In the genomic region with DNA sequence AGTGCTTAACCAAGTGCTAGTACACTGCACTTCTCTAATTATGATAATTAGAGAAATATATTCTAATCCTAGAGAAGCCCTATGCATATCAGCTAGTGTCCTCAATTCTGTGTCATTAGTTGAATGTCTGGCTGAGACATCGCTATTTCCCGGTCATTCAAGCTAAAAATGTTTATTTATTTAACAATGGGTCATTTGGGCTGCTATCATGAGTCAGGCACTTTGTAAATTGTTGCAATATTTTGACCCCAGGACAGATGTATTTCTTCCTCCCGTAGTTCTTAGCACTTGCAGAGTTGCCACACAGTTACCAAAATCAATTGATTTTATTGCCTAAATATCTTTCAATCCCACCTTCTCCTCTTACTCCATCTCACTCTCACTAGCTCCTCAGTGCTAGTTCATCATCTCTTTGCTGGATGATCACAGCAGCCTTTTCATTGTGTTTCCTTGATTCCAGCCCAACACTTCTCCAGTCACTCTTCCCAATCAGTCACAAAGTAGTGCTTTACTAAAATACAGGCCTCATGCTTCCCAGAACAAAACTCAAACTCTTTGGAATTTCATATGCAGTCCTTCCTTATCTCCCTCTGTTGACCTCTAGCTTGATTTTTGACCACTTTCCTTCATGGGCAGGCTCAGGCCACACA, we compare ENCODE assay signal across 16 cellular contexts.
DNase-seq lines count a peak whose midpoint lies in the region; ATAC-seq, FAIRE-seq and TF ChIP-seq lines count a peak whose summit lies in the region.
"Had no signal": no experiment of that assay in that cellular context is flagged by ENCODE, and none has a peak within 500 bp of the region (broad histone marks: within the 10 kb centered on the region; RNA-seq: fewer than 3 reads in every experiment).

No MANE protein-coding gene starts in this region.

- FAIRE-seq in astrocyte (lab: Jason Lieb, UNC) = peak; percentile 43
- FAIRE-seq: A204.1 had no signal

- no peak overlapping the region for H3K27ac Mint-ChIP-seq in astrocyte (ENCODE audit: unreplicated experiment)
- H3K27ac Mint-ChIP-seq: stimulated activated naive CD8-positive, alpha-beta T cell treated with anti-CD3 and anti-CD28 coated beads, Interleukin-15, amount 100 ng/mL, for 72 hours had no signal

- H3K9me2 ChIP-seq in SK-N-SH = no peaks in the 10 kb centered on the region

- no peaks in the 10 kb centered on the region for H3K27me3 Mint-ChIP-seq in astrocyte (ENCODE audit: low read depth, unreplicated experiment)
- H3K27me3 Mint-ChIP-seq: stimulated activated naive CD8-positive, alpha-beta T cell treated with anti-CD3 and anti-CD28 coated beads, Interleukin-15, amount 100 ng/mL, for 72 hours had no signal

- no peak for TF ChIP-seq EP300 in SK-N-SH (IDR thresholded peaks at IDR 0.05; ENCODE audit: borderline replicate concordance in 1 of 2, low read depth in 1 of 2, low read length in 1 of 2)

- H3K4me1 Mint-ChIP-seq in astrocyte (ENCODE audit: low read depth, unreplicated experiment) = peaks cover 14% of the 10 kb centered on the region
- H3K4me1 Mint-ChIP-seq: stimulated activated naive CD8-positive, alpha-beta T cell treated with anti-CD3 and anti-CD28 coated beads, Interleukin-15, amount 100 ng/mL, for 72 hours had no signal

- H2AFZ ChIP-seq in SK-N-SH (ENCODE audit: low read depth) (peak overlapping the region; percentile 43), astrocyte (ENCODE audit: low read depth, low read length) (peak overlapping the region; percentile 12)

- H3K27me3 ChIP-seq in SK-N-SH (ENCODE audit: insufficient read depth) (no peaks in the 10 kb centered on the region), astrocyte (ENCODE audit: insufficient read depth, low read length) (no peaks in the 10 kb centered on the region)
- H3K27me3 ChIP-seq: spleen had no signal

- no peaks in the 10 kb centered on the region for H3K9me3 ChIP-seq in SK-N-SH
- H3K9me3 ChIP-seq in astrocyte (ENCODE audit: insufficient read depth, low read depth, low read length) = no peaks in the 10 kb centered on the region
- H3K9me3 ChIP-seq: Caco-2 had no signal

- CTCF ChIA-PET in SK-N-SH (lab: Yijun Ruan, JAX) = interaction anchor here (1.3 kb wide), 1 partner anchor 9 kb away, joined by 3 read pairs; no protein-coding TSS in a partner anchor

- no peaks in the 10 kb centered on the region for H3K36me3 Mint-ChIP-seq in astrocyte (ENCODE audit: low read depth, unreplicated experiment)

- DNase-seq in SK-N-SH = no peak
- peak; percentile 81 for DNase-seq in astrocyte (ENCODE audit: low read depth)
- peak; percentile 80 to 89 for DNase-seq in foreskin fibroblast
- no peak for DNase-seq in RPMI8226
- no peak for DNase-seq in C1 segment of cervical spinal cord (lab: John Stamatoyannopoulos, UW)
- DNase-seq in 8988T = no peak
- DNase-seq: activated CD4-positive, alpha-beta T cell treated with anti-CD3 and anti-CD28 coated beads for 4 hours; Caco-2; dermis blood vessel endothelial cell; foreskin melanocyte; occipital lobe; spleen; stimulated activated naive CD8-positive, alpha-beta T cell treated with anti-CD3 and anti-CD28 coated beads, Interleukin-15, amount 100 ng/mL, for 72 hours had no signal

- no peaks in the 10 kb centered on the region for H4K20me1 ChIP-seq in SK-N-SH (ENCODE audit: insufficient read depth)
- H4K20me1 ChIP-seq in astrocyte (ENCODE audit: insufficient read depth, low read length) = no peaks in the 10 kb centered on the region

- H3K9ac ChIP-seq in SK-N-SH (no peak overlapping the region), astrocyte (ENCODE audit: low read length) (no peak overlapping the region)

- H3K79me2 ChIP-seq in SK-N-SH (ENCODE audit: insufficient read depth) (no peaks in the 10 kb centered on the region), astrocyte (ENCODE audit: insufficient read depth, low read length) (no peaks in the 10 kb centered on the region)

- H3K9me3 Mint-ChIP-seq in astrocyte (ENCODE audit: unreplicated experiment) = peaks cover 2% of the 10 kb centered on the region

- TF ChIP-seq CTCF in SK-N-SH (IDR thresholded peaks at IDR 0.05) = no peak
- no peak for TF ChIP-seq CTCF in astrocyte (IDR thresholded peaks at IDR 0.05; ENCODE audit: insufficient read depth, low read depth, low read length)
- no peak for TF ChIP-seq CTCF in foreskin fibroblast (IDR thresholded peaks at IDR 0.05; ENCODE audit: low read depth, low read length)

- POLR2A ChIA-PET in SK-N-SH (lab: Yijun Ruan, JAX) = no interaction called here

- H3K4me3 Mint-ChIP-seq in astrocyte (ENCODE audit: unreplicated experiment) = no peak overlapping the region
- H3K4me3 Mint-ChIP-seq: stimulated activated naive CD8-positive, alpha-beta T cell treated with anti-CD3 and anti-CD28 coated beads, Interleukin-15, amount 100 ng/mL, for 72 hours had no signal

- TF ChIP-seq RAD21 in SK-N-SH (IDR thresholded peaks at IDR 0.05; ENCODE audit: low read length) = no peak

- no peaks in the 10 kb centered on the region for H3F3A ChIP-seq in SK-N-SH (replicated peaks; ENCODE audit: insufficient read depth)

- WGBS in SK-N-SH (ENCODE audit: low lambda C conversion rate) = 70% methylated on average over 3 of the region's 3 CpGs

- H3K4me2 ChIP-seq in SK-N-SH = no peak overlapping the region
- H3K4me2 ChIP-seq in astrocyte (ENCODE audit: low read length) = peak overlapping the region; percentile 58

- H3K36me3 ChIP-seq in SK-N-SH (replicated peaks in 1 of 2; ENCODE audit: control insufficient read depth in 1 of 2, insufficient read depth in 2 of 2, low read length in 1 of 2) = no peaks in the 10 kb centered on the region
- H3K36me3 ChIP-seq in astrocyte (ENCODE audit: insufficient read depth, low read length) = no peaks in the 10 kb centered on the region
- H3K36me3 ChIP-seq: spleen had no signal

- H3K4me3 ChIP-seq in SK-N-SH (ENCODE audit: low read depth in 2 of 2, low read length in 1 of 2) = no peak overlapping the region
- H3K4me3 ChIP-seq in astrocyte (ENCODE audit: insufficient read depth, low read depth, low read length) = no peak overlapping the region
- H3K4me3 ChIP-seq in foreskin fibroblast (ENCODE audit: low read depth in 1 of 2, low read length in 2 of 2) = no peak overlapping the region
- H3K4me3 ChIP-seq: spleen had no signal

- H3K27ac ChIP-seq in SK-N-SH (ENCODE audit: low read depth in 2 of 2, low read length in 1 of 2) (peak overlapping the region in 1 of 2 experiments; percentile 50; a peak in 2 of 4 replicates), astrocyte (ENCODE audit: low read depth, low read length) (peak overlapping the region; percentile 11)
- H3K27ac ChIP-seq: spleen had no signal

- H3K4me1 ChIP-seq in SK-N-SH (ENCODE audit: control insufficient read depth in 1 of 2, insufficient read depth in 2 of 2, low read depth in 1 of 2, low read length in 1 of 2) = 0 out of 4 replicates have a peak, but pooled peaks cover 0 to 6% of the 10 kb centered on the region in 2 experiments
- peaks cover 12% of the 10 kb centered on the region for H3K4me1 ChIP-seq in astrocyte (ENCODE audit: insufficient read depth, low read length)
- H3K4me1 ChIP-seq: Caco-2, spleen had no signal

- ATAC-seq in SK-N-SH treated with all-trans-retinoic acid at 6 μM for 48 hours (no peak), GM21723 (IDR thresholded peaks at IDR 0.05; ENCODE audit: unreplicated experiment) (no peak)
- ATAC-seq: stimulated activated naive CD8-positive, alpha-beta T cell treated with anti-CD3 and anti-CD28 coated beads, Interleukin-15, amount 100 ng/mL, for 72 hours had no signal

TF ChIP-seq in SK-N-SH, 30 proteins besides CTCF, POLR2A, EP300 and RAD21 (continues in another document):
- TF ChIP-seq TAF1 (IDR thresholded peaks at IDR 0.05; ENCODE audit: borderline replicate concordance, low read depth, low read length) (no peak), JUND (IDR thresholded peaks at IDR 0.05) (no peak), TEAD4 (IDR thresholded peaks at IDR 0.05; ENCODE audit: borderline replicate concordance, insufficient read depth) (no peak), SIN3A (IDR thresholded peaks at IDR 0.05; ENCODE audit: borderline replicate concordance, low read depth, low read length) (no peak), NRF1 (IDR thresholded peaks at IDR 0.05; ENCODE audit: low read depth, low read length) (no peak), GATA2 (CRISPR knock-in tag; IDR thresholded peaks at IDR 0.05) (no peak), RCOR1 (IDR thresholded peaks at IDR 0.05; ENCODE audit: low read length) (no peak), FOXM1 (IDR thresholded peaks at IDR 0.05; ENCODE audit: low read depth) (no peak)
- TF ChIP-seq, protein P1, sequence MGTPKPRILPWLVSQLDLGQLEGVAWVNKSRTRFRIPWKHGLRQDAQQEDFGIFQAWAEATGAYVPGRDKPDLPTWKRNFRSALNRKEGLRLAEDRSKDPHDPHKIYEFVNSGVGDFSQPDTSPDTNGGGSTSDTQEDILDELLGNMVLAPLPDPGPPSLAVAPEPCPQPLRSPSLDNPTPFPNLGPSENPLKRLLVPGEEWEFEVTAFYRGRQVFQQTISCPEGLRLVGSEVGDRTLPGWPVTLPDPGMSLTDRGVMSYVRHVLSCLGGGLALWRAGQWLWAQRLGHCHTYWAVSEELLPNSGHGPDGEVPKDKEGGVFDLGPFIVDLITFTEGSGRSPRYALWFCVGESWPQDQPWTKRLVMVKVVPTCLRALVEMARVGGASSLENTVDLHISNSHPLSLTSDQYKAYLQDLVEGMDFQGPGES (IDR thresholded peaks at IDR 0.05; ENCODE audit: low read depth, low read length) = no peak

TF ChIP-seq in SK-N-SH treated with all-trans-retinoic acid at 6 μM for 48 hours, 23 proteins besides CTCF, POLR2A, EP300 and RAD21:
- TF ChIP-seq TCF4 (CRISPR knock-in tag; IDR thresholded peaks at IDR 0.05; ENCODE audit: borderline replicate concordance) (no peak), ZFP30 (CRISPR knock-in tag; IDR thresholded peaks at IDR 0.05) (no peak), RARB (CRISPR knock-in tag; IDR thresholded peaks at IDR 0.05) (no peak), ARNTL (CRISPR knock-in tag; IDR thresholded peaks at IDR 0.05; ENCODE audit: borderline replicate concordance, low read depth) (no peak)
- TF ChIP-seq, protein P2, sequence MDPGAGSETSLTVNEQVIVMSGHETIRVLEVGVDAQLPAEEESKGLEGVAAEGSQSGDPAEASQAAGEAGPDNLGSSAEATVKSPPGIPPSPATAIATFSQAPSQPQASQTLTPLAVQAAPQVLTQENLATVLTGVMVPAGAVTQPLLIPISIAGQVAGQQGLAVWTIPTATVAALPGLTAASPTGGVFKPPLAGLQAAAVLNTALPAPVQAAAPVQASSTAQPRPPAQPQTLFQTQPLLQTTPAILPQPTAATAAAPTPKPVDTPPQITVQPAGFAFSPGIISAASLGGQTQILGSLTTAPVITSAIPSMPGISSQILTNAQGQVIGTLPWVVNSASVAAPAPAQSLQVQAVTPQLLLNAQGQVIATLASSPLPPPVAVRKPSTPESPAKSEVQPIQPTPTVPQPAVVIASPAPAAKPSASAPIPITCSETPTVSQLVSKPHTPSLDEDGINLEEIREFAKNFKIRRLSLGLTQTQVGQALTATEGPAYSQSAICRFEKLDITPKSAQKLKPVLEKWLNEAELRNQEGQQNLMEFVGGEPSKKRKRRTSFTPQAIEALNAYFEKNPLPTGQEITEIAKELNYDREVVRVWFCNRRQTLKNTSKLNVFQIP (CRISPR knock-in tag; IDR thresholded peaks at IDR 0.05; ENCODE audit: borderline replicate concordance, low read depth) = no peak

Comparison
In these comparisons a context has a peak if more than half of its experiments do, and no peak if none do; other contexts are left out.
1. DNase-seq: peak in astrocyte (single experiment) and foreskin fibroblast (2 of 2); none in SK-N-SH (single experiment), RPMI8226 (single experiment), C1 segment of cervical spinal cord (0 of 14) and 8988T (single experiment).